In the genomic region with DNA sequence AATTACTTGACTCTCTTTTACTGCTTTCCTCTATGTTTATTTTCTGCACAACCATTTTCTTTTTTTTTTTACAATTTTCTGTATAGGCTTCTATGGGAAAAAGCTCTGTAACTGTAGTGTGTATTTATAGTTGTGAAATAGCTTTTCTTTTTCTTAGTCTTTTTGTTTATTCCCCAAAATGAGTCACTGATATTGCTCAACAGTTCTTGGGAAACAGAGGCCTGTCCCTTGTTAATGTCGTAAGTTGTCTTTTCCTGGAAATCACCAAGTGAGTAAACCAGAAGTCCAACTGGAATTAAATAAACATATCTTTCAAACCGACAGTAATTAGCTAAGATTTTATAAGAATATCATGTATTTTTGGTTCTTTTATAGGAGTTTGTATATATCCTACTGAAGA, we compare ENCODE assay signal across 9 cellular contexts.
DNase-seq lines count a peak whose midpoint lies in the region; ATAC-seq and TF ChIP-seq lines count a peak whose summit lies in the region.
"Had no signal": no experiment of that assay in that cellular context is flagged by ENCODE, and none has a peak within 500 bp of the region (broad histone marks: within the 10 kb centered on the region; RNA-seq: fewer than 3 reads in every experiment).

No MANE protein-coding gene starts in this region.

- DNase-seq in AG09309 (ENCODE audit: low read depth) (peak; percentile 93), NOMO-1 treated with DMSO at 0.1 percent for 48 hours (lab: John Stamatoyannopoulos, UW; ENCODE audit: unreplicated experiment) (peak; percentile 62), epithelial cell of esophagus (ENCODE audit: low read depth) (peak; percentile 98), myocyte (ENCODE audit: low read depth) (peak; percentile 79), T-helper 17 cell (no peak), ACHN (no peak), endothelial cell (ENCODE audit: low spot score) (no peak)
- DNase-seq: activated CD4-positive, alpha-beta T cell treated with anti-CD3 and anti-CD28 coated beads, Interleukin-2, amount 10 ng/mL, durations not matched to agents 24 days and 14 days had no signal

- H3K27me3 Mint-ChIP-seq in T-helper 17 cell = no peaks in the 10 kb centered on the region
- H3K27me3 Mint-ChIP-seq in endothelial cell (ENCODE audit: unreplicated experiment) = no peaks in the 10 kb centered on the region
- H3K27me3 Mint-ChIP-seq: activated CD4-positive, alpha-beta T cell treated with anti-CD3 and anti-CD28 coated beads, Interleukin-2, amount 10 ng/mL, durations not matched to agents 24 days and 14 days had no signal

- H3K4me3 ChIP-seq in AG09309 (ENCODE audit: control insufficient read depth, low read depth, low read length) = no peak overlapping the region
- H3K4me3 ChIP-seq in epithelial cell of esophagus (ENCODE audit: low read length) = no peak overlapping the region

- ATAC-seq in T-helper 17 cell = no peak
- ATAC-seq in GM21723 (IDR thresholded peaks at IDR 0.05; ENCODE audit: unreplicated experiment) = no peak

- in situ Hi-C loops in ACHN (cut with HindIII; ENCODE audit: low pct_ligation_motif_present, low pct_unique_long_range_greater_than_20kb, low sequenced_read_pairs) = no loop called here

- H3K9me3 Mint-ChIP-seq in endothelial cell (ENCODE audit: unreplicated experiment) = no peaks in the 10 kb centered on the region

- no peaks in the 10 kb centered on the region for H3K4me1 Mint-ChIP-seq in T-helper 17 cell
- no peaks in the 10 kb centered on the region for H3K4me1 Mint-ChIP-seq in endothelial cell (ENCODE audit: unreplicated experiment)
- H3K4me1 Mint-ChIP-seq: activated CD4-positive, alpha-beta T cell treated with anti-CD3 and anti-CD28 coated beads, Interleukin-2, amount 10 ng/mL, durations not matched to agents 24 days and 14 days had no signal

- H3K9me3 ChIP-seq in T-helper 17 cell (ENCODE audit: control insufficient read depth, low read length, poor library complexity, severe bottlenecking) = no peaks in the 10 kb centered on the region

- H3K36me3 Mint-ChIP-seq in T-helper 17 cell (ENCODE audit: low read depth) (no peaks in the 10 kb centered on the region), endothelial cell (ENCODE audit: low read depth, unreplicated experiment) (no peaks in the 10 kb centered on the region)

- H3K4me3 Mint-ChIP-seq in T-helper 17 cell (no peak overlapping the region), endothelial cell (ENCODE audit: unreplicated experiment) (no peak overlapping the region)
- H3K4me3 Mint-ChIP-seq: activated CD4-positive, alpha-beta T cell treated with anti-CD3 and anti-CD28 coated beads, Interleukin-2, amount 10 ng/mL, durations not matched to agents 24 days and 14 days had no signal

- no peak for TF ChIP-seq CTCF in AG09309 (IDR thresholded peaks at IDR 0.05; ENCODE audit: control insufficient read depth, insufficient read depth, low read depth, low read length, missing control alignments)
- no peak for TF ChIP-seq CTCF in epithelial cell of esophagus (IDR thresholded peaks at IDR 0.05; ENCODE audit: insufficient read depth, low read depth, low read length, missing control alignments)
- TF ChIP-seq CTCF in endothelial cell (IDR thresholded peaks at IDR 0.05; ENCODE audit: unreplicated experiment) = no peak

- H3K27ac Mint-ChIP-seq in T-helper 17 cell (no peak overlapping the region), endothelial cell (ENCODE audit: unreplicated experiment) (no peak overlapping the region)
- H3K27ac Mint-ChIP-seq: activated CD4-positive, alpha-beta T cell treated with anti-CD3 and anti-CD28 coated beads, Interleukin-2, amount 10 ng/mL, durations not matched to agents 24 days and 14 days had no signal

Comparison
In these comparisons a context has a peak if more than half of its experiments do, and no peak if none do; other contexts are left out.
1. DNase-seq: peak in AG09309 (single experiment), NOMO-1 treated with DMSO at 0.1 percent for 48 hours (single experiment), epithelial cell of esophagus (single experiment) and myocyte (single experiment); none in T-helper 17 cell (0 of 3), ACHN (single experiment) and endothelial cell (single experiment).